In the genomic region with DNA sequence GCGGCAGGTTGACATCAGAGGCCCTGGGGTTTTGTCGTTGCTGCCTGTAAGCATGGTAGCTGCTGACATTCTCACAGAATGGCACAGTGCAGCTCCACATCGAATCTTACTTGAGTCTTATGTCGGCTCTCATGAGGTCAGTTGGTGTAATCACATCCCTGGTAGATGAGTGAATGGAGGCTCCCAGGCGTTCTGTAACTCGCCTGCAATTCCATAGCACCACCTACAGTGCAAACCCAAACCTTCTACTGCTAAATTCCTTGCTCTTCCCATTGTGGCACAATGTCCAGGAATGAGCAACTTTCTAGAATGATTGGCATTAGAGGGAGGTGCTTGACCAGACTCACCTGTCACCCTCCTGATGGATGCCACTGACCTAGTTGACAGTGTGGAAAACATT, we compare ENCODE assay signal across 11 cellular contexts.
DNase-seq lines count a peak whose midpoint lies in the region; ATAC-seq and TF ChIP-seq lines count a peak whose summit lies in the region.
"Had no signal": no experiment of that assay in that cellular context is flagged by ENCODE, and none has a peak within 500 bp of the region (broad histone marks: within the 10 kb centered on the region; RNA-seq: fewer than 3 reads in every experiment).

No MANE protein-coding gene starts in this region.

- H3K27ac ChIP-seq in left ventricle myocardium inferior (replicated peaks), result no peak overlapping the region
- no peak overlapping the region for H3K27ac ChIP-seq in heart left ventricle
- H3K27ac ChIP-seq in foreskin keratinocyte, result no peak overlapping the region

- ATAC-seq in heart left ventricle (no peak), foreskin keratinocyte (no peak), GM21825 (IDR thresholded peaks at IDR 0.05; ENCODE audit: unreplicated experiment) (no peak)
- ATAC-seq: left lobe of liver had no signal

- WGBS in heart left ventricle, 4 donors, result 66 to 71% (median 67%) methylated on average over 6 of the region's 6 CpGs

- intact Hi-C loops in left ventricle myocardium inferior (cut with micrococcal nuclease), result loop anchor here (10.0 kb wide), 1 partner anchor 256 kb away; no protein-coding TSS in a partner anchor
- intact Hi-C loops in heart left ventricle (cut with DNase I), result loop anchor here in 8 of 10 donors (5.0 to 10.0 kb wide), 2 partner anchors 256 to 259 kb away; no protein-coding TSS in a partner anchor

- H3K4me1 ChIP-seq in left ventricle myocardium inferior (peaks cover 7% of the 10 kb centered on the region), heart left ventricle (peaks cover 0 to 4% (median 0%) of the 10 kb centered on the region in 12 donors), foreskin keratinocyte (peaks cover 9% of the 10 kb centered on the region)

- H3K27me3 ChIP-seq in left ventricle myocardium inferior (ENCODE audit: low read depth) (peaks cover 2% of the 10 kb centered on the region), heart left ventricle (peaks cover 0 to 3% (median 0%) of the 10 kb centered on the region in 9 donors), foreskin keratinocyte (no peaks in the 10 kb centered on the region)

- TF ChIP-seq POLR2A in heart left ventricle (IDR thresholded peaks at IDR 0.05), result no peak

- DNase-seq in left ventricle myocardium inferior, result no peak
- DNase-seq in heart left ventricle, result no peak
- peak; percentile 22 for DNase-seq in SK-N-DZ (ENCODE audit: low spot score)
- no peak for DNase-seq in foreskin keratinocyte
- DNase-seq in NCI-H1930 (lab: John Stamatoyannopoulos, UW), result no peak
- DNase-seq in OCI-M1 (lab: John Stamatoyannopoulos, UW), result no peak
- no peak for DNase-seq in GOT3 (lab: John Stamatoyannopoulos, UW)
- DNase-seq: occipital lobe; stimulated activated CD4-positive, alpha-beta T cell treated with anti-CD3 and anti-CD28 coated beads, Interleukin-2, amount 100 ng/mL, for 24 hours had no signal

- no peaks in the 10 kb centered on the region for H3K9me3 ChIP-seq in left ventricle myocardium inferior (replicated peaks)
- peaks cover 0 to 7% (median 0%) of the 10 kb centered on the region in 12 donors for H3K9me3 ChIP-seq in heart left ventricle

- H3K36me3 ChIP-seq in left ventricle myocardium inferior (no peaks in the 10 kb centered on the region), heart left ventricle (no peaks in the 10 kb centered on the region)

- peak; percentile 12 for TF ChIP-seq CTCF in left ventricle myocardium inferior (IDR thresholded peaks at IDR 0.05; ENCODE audit: borderline replicate concordance)
- peak in 1 of 12 donors; percentile 9 for TF ChIP-seq CTCF in heart left ventricle (IDR thresholded peaks at IDR 0.05)
- peak; percentile 52 for TF ChIP-seq CTCF in foreskin keratinocyte (conservative IDR thresholded peaks at IDR 0.05)

- H3K4me3 ChIP-seq in left ventricle myocardium inferior (no peak overlapping the region), heart left ventricle (no peak overlapping the region)
